In genomic region chr2:101149241-101150192, GRCh38 we compare ENCODE assay signal across 8 cellular contexts. TPM values are rescaled to one million over a fixed set of nuclear protein-coding genes. Genes with fewer than 3 reads are reported as not detected.
DNase-seq lines count a peak whose midpoint lies in the region; ATAC-seq and TF ChIP-seq lines count a peak whose summit lies in the region.

No MANE protein-coding gene starts in this region.

- no peaks in the 10 kb centered on the region for H3K79me2 ChIP-seq in osteoblast (ENCODE audit: insufficient read depth, low read length)

- H3K27ac ChIP-seq in SK-N-MC (no peak overlapping the region), sigmoid colon (peak overlapping the region in 1 of 4 donors; percentile 83), osteoblast (ENCODE audit: low read depth, low read length) (no peak overlapping the region)

- no peak for TF ChIP-seq POLR2A in sigmoid colon (IDR thresholded peaks at IDR 0.05)

- intact Hi-C loops in sigmoid colon (cut with DNase I): loop anchor here (5.0 kb wide), 3 partner anchors 37 to 542 kb away; no protein-coding TSS in a partner anchor

- H3K4me1 ChIP-seq in sigmoid colon: peaks cover 0 to 28% (median 23%) of the 10 kb centered on the region in 4 donors
- H3K4me1 ChIP-seq in osteoblast (ENCODE audit: insufficient read depth, low read length): peaks cover 10% of the 10 kb centered on the region

- TF ChIP-seq CTCF in fibroblast of pulmonary artery (IDR thresholded peaks at IDR 0.05; ENCODE audit: low read length, missing control alignments) (no peak), sigmoid colon (IDR thresholded peaks at IDR 0.05) (no peak), osteoblast (IDR thresholded peaks at IDR 0.05; ENCODE audit: extremely low read depth, low read depth, low read length) (no peak)

- H3K4me3 ChIP-seq in SK-N-MC: peak overlapping the region; percentile 89
- peak overlapping the region; percentile 67 for H3K4me3 ChIP-seq in fibroblast of pulmonary artery (replicated peaks; ENCODE audit: low read depth, low read length)
- peak overlapping the region in 3 of 4 donors; percentile 83 to 88 (median 84) for H3K4me3 ChIP-seq in sigmoid colon
- H3K4me3 ChIP-seq in osteoblast (ENCODE audit: insufficient read depth, low read length): no peak overlapping the region

- no peaks in the 10 kb centered on the region for H3K9me3 ChIP-seq in SK-N-MC (ENCODE audit: low read depth, low read length)
- no peaks in the 10 kb centered on the region for H3K9me3 ChIP-seq in sigmoid colon
- no peaks in the 10 kb centered on the region for H3K9me3 ChIP-seq in osteoblast (ENCODE audit: low read depth, low read length)

- H4K20me1 ChIP-seq in osteoblast (ENCODE audit: insufficient read depth, low read length): no peaks in the 10 kb centered on the region

- WGBS in sigmoid colon, 2 donors: 87% methylated on average over 21 of the region's 21 CpGs

- no peak overlapping the region for H3K4me2 ChIP-seq in osteoblast (ENCODE audit: insufficient read depth, low read length)

- no peak for ATAC-seq in GM21526 (IDR thresholded peaks at IDR 0.05; ENCODE audit: low FRiP score, unreplicated experiment)
- no peak for ATAC-seq in GM19463 (IDR thresholded peaks at IDR 0.05; ENCODE audit: unreplicated experiment)

- no peak overlapping the region for H2AFZ ChIP-seq in osteoblast (ENCODE audit: low read length)

- no peaks in the 10 kb centered on the region for H3K36me3 ChIP-seq in SK-N-MC (ENCODE audit: insufficient read depth, low read length)
- no peaks in the 10 kb centered on the region for H3K36me3 ChIP-seq in sigmoid colon
- no peaks in the 10 kb centered on the region for H3K36me3 ChIP-seq in osteoblast (ENCODE audit: insufficient read depth, low read length)

- peak; percentile 56 for DNase-seq in DMS53 (lab: John Stamatoyannopoulos, UW)
- DNase-seq in DMS53 treated with DMSO at 0.1 percent for 48 hours (lab: John Stamatoyannopoulos, UW; ENCODE audit: unreplicated experiment): no peak
- DNase-seq in SK-N-MC (ENCODE audit: low read depth, low spot score): no peak
- DNase-seq in fibroblast of pulmonary artery (ENCODE audit: low read depth): no peak
- no peak for DNase-seq in sigmoid colon
- DNase-seq in osteoblast (ENCODE audit: insufficient read length, low spot score, missing footprints): no peak

- TF ChIP-seq EP300 in sigmoid colon (IDR thresholded peaks at IDR 0.05): no peak

- peak overlapping the region; percentile 74 for H3K9ac ChIP-seq in SK-N-MC (ENCODE audit: insufficient read length)

- H3K27me3 ChIP-seq in sigmoid colon (no peaks in the 10 kb centered on the region), osteoblast (ENCODE audit: insufficient read depth, low read length) (peaks cover 47% of the 10 kb centered on the region)

RNA-seq across cellular contexts. Expression of gene TBC1D8, which starts 1.7 kb away (rescaled TPM):
- total RNA-seq in sigmoid colon (10 to 100 TPM; 12.8 to 24.1 (median 17.0) TPM), osteoblast (13.4 and 13.8 TPM in 2 replicates)
- 10 to 100 TPM in 1 of 3 donors, 1 to 10 TPM in 2; 3.0 to 15.7 (median 6.2) TPM for polyA plus RNA-seq in sigmoid colon
